8 cellular contexts compared by ENCODE assay signal in the genomic region with DNA sequence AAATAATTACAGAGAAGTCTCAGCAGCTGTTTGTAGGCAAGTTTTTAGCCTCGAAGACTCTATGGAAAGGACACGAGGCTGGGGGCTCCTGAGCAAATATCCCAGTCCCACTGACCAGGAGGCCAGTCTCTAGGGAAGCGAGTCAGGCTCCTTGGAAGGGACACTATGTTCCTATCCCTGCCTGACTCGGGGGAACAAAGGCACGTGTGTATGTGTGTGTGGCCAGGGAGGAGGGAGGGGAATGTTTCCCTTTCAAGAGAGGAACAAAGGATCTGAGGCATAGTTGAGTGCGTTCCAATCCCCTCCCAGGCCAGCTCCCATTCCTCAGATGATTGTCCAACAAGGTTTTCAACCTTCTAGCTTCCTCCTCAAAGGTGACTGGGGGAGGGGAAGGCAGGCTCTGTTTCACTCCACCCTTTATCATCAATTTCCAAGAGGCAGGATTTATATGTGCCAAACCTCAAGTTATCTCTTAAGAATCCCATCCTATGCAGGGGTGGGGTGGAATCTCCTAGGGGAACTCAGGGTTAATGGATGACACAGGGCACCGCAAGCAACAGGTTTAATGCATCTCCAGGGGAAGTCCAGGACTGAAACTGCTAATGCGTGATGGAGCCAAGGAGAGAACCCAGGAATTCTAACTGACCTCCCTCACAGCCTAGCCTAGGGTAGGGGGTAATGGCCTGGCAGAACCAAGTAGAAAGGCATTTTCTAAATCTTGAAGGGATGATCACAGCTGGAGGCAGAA. TPM values are rescaled to one million over a fixed set of nuclear protein-coding genes. Genes with fewer than 3 reads are reported as not detected.
DNase-seq lines count a peak whose midpoint lies in the region; ATAC-seq, FAIRE-seq and TF ChIP-seq lines count a peak whose summit lies in the region.

No MANE protein-coding gene starts in this region.

- TF ChIP-seq POLR2A in GM12891 (IDR thresholded peaks at IDR 0.05; ENCODE audit: low read depth, low read length) = no peak

- peak overlapping the region; percentile 95 for H3K27ac ChIP-seq in AG04450 (ENCODE audit: low read depth, low read length)
- peak overlapping the region; percentile 99 for H3K27ac ChIP-seq in angular gyrus (ENCODE audit: low read depth, low read length)
- H3K27ac ChIP-seq in left ventricle myocardium inferior (replicated peaks) = peak overlapping the region; percentile 99

- CTCF ChIA-PET in AG04450 (lab: Charles Lee) = interaction anchor here (1.1 to 6.2 kb wide), 4 partner anchors 11 to 79 kb away, joined by 5 to 45 read pairs (median 6); no protein-coding TSS in a partner anchor

- DNase-seq in AG04450 (ENCODE audit: low read depth, low spot score) (peak; percentile 67), HS-27A (ENCODE audit: low read depth) (peak; percentile 90), left ventricle myocardium inferior (peak; percentile 87), posterior cingulate gyrus (peak in 9 of 10 donors; percentile 55 to 95 (median 77)), GM12891 (ENCODE audit: insufficient read length, low spot score) (no peak), cortex of kidney (lab: John Stamatoyannopoulos, UW) (no peak)

- H3K4me3 ChIP-seq in AG04450 (ENCODE audit: low read depth, low read length) (peak overlapping the region; percentile 34), left ventricle myocardium inferior (peak overlapping the region; percentile 85)

- intact Hi-C loops in left ventricle myocardium inferior (cut with micrococcal nuclease) = no loop called here
- intact Hi-C loops in posterior cingulate gyrus (cut with DNase I) = no loop called here

- no peak for ATAC-seq in HG03432 (IDR thresholded peaks at IDR 0.05; ENCODE audit: unreplicated experiment)

- POLR2A ChIA-PET in AG04450 (lab: Yijun Ruan, JAX) = interaction anchor here (0.9 to 3.0 kb wide), 5 partner anchors 10 to 79 kb away, joined by 4 to 25 read pairs (median 5); partner anchors contain the start of gene BCL2L1

- H3K27me3 ChIP-seq in AG04450 (ENCODE audit: control insufficient read depth, insufficient read depth, low read length) = no peaks in the 10 kb centered on the region
- H3K27me3 ChIP-seq in left ventricle myocardium inferior (ENCODE audit: low read depth) = no peaks in the 10 kb centered on the region

- H3K36me3 ChIP-seq in left ventricle myocardium inferior = peaks cover 32% of the 10 kb centered on the region

- H3K9me3 ChIP-seq in AG04450 (ENCODE audit: control insufficient read depth, insufficient read depth, low read length) (no peaks in the 10 kb centered on the region), left ventricle myocardium inferior (replicated peaks) (no peaks in the 10 kb centered on the region)

- no peak for TF ChIP-seq CTCF in AG04450 (IDR thresholded peaks at IDR 0.05; ENCODE audit: low read depth, low read length)
- no peak for TF ChIP-seq CTCF in left ventricle myocardium inferior (IDR thresholded peaks at IDR 0.05; ENCODE audit: borderline replicate concordance)

- H3K4me1 ChIP-seq in left ventricle myocardium inferior = peaks cover 100% of the 10 kb centered on the region

- no peak for FAIRE-seq in GM12891 (lab: Jason Lieb, UNC)

TF ChIP-seq in GM12891, 5 proteins besides CTCF, POLR2A, EP300 and RAD21:
- TF ChIP-seq POLR2AphosphoS5 (IDR thresholded peaks at IDR 0.05; ENCODE audit: low read depth, low read length) (no peak), TAF1 (IDR thresholded peaks at IDR 0.05; ENCODE audit: low read depth, low read length) (no peak), PAX5 (IDR thresholded peaks at IDR 0.05; ENCODE audit: insufficient read depth, low read length, severe bottlenecking) (no peak)

RNA-seq across cellular contexts. Expression of gene BCL2L1, which starts 9.9 kb away (rescaled TPM):
- polyA plus RNA-seq in AG04450 (2011; rRNA removed) = 57.5 and 58.6 TPM in 2 replicates
- 37.9 and 48.8 TPM in 2 replicates for polyA minus RNA-seq in AG04450 (2011; rRNA and poly(A)+ RNA removed)
- total RNA-seq in left ventricle myocardium inferior = 53.2 TPM
- 40.2 TPM for polyA plus RNA-seq in GM12891 (2012; ENCODE audit: low read depth, missing spikeins)

RNA-seq across cellular contexts. Expression of gene TPX2, which starts 26.4 kb away (rescaled TPM):
- polyA plus RNA-seq in AG04450 (2011; rRNA removed) = 19.8 and 24.4 TPM in 2 replicates
- polyA minus RNA-seq in AG04450 (2011; rRNA and poly(A)+ RNA removed) = 11.8 and 17.8 TPM in 2 replicates
- total RNA-seq in left ventricle myocardium inferior = 0.71 TPM
- 52.8 TPM for polyA plus RNA-seq in GM12891 (2012; ENCODE audit: low read depth, missing spikeins)

Comparison
In these comparisons a context has a peak if more than half of its experiments do, and no peak if none do; other contexts are left out.
1. DNase-seq: peak in AG04450 (single experiment), HS-27A (single experiment), left ventricle myocardium inferior (single experiment) and posterior cingulate gyrus (9 of 10); none in GM12891 (single experiment) and cortex of kidney (single experiment).
2. Peak in every context shown above with its lines, with median percentiles within 50 percentile points of each other: H3K27ac ChIP-seq.